Comparison of ENCODE assay signal across 33 cellular contexts in genomic region chr5:79821-80220, GRCh38. TPM values are rescaled to one million over a fixed set of nuclear protein-coding genes. Genes with fewer than 3 reads are reported as not detected.
"Had no signal": no experiment of that assay in that cellular context is flagged by ENCODE, and none has a peak within 500 bp of the region (broad histone marks: within the 10 kb centered on the region; RNA-seq: fewer than 3 reads in every experiment).

No MANE protein-coding gene starts in this region.

- H3K36me3 ChIP-seq: adrenal gland, breast epithelium, Peyer's patch, SJSA1 had no signal

- H3K27me3 ChIP-seq: adrenal gland, body of pancreas, breast epithelium, Peyer's patch, SJSA1 had no signal

- H3K27ac ChIP-seq: adrenal gland, body of pancreas, breast epithelium, Peyer's patch, SJSA1 had no signal

- H3K27ac Mint-ChIP-seq: activated CD4-positive, alpha-beta memory T cell treated with anti-CD3 and anti-CD28 coated beads for 36 hours; activated naive CD4-positive, alpha-beta T cell treated with anti-CD3 and anti-CD28 coated beads, Interleukin-2, amount 50 U/mL, for 72 hours; T-helper 1 cell treated with Interleukin-12 subunit alpha and Interleukin-12 subunit beta and Interleukin-4 antibody, amounts not matched to agents 30 μg/mL and 1 μg/mL, for 36 hours; T-helper 2 cell treated with Interferon-gamma antibody and Interleukin-4, amounts not matched to agents 5 μg/mL and 100 μg/mL, for 36 hours had no signal

- H3K4me1 ChIP-seq: adrenal gland, body of pancreas, breast epithelium, Peyer's patch had no signal

- H3K4me2 ChIP-seq: SK-N-SH had no signal

- H3K4me3 ChIP-seq: adrenal gland, body of pancreas, breast epithelium, K562, Peyer's patch, SJSA1 had no signal

- DNase-seq: activated CD4-positive, alpha-beta memory T cell treated with anti-CD3 and anti-CD28 coated beads for 36 hours; activated CD4-positive, alpha-beta T cell treated with anti-CD3 and anti-CD28 coated beads, Interleukin-2, amount 50 U/mL, for 1 hour; activated CD8-positive, alpha-beta memory T cell treated with anti-CD3 and anti-CD28 coated beads, Interleukin-2, amount 50 U/mL, for 4 hours; activated effector memory CD4-positive, alpha-beta T cell treated with anti-CD3 and anti-CD28 coated beads, Interleukin-2, amount 50 U/mL, for 16 hours; activated naive CD4-positive, alpha-beta T cell; activated T-cell treated with anti-CD3 and anti-CD28 coated beads for 4 hours; activated T-cell treated with anti-CD3 and anti-CD28 coated beads, Interleukin-2, amount 50 U/mL, for 4 hours; adrenal gland; body of pancreas; NCI-H1092 treated with DMSO at 0.1 percent for 48 hours; NCI-H1417; NCI-H146; NCI-H187; NCI-H2029 treated with DMSO at 0.1 percent for 48 hours; NCI-H2107; NCI-H2171; NCI-H510A; NCI-H526; NCI-H748 treated with DMSO at 0.1 percent for 48 hours; NK-92 treated with Interleukin-12 subunit alpha and Interleukin-12 subunit beta, amount 100 ng/mL, for 24 hours; PC-3; Peyer's patch; RPMI8226; SHP77 treated with DMSO at 0.1 percent for 48 hours; SK-N-SH had no signal

- FAIRE-seq: astrocyte, K562, TTC549 had no signal

- H3K9me3 Mint-ChIP-seq: activated CD4-positive, alpha-beta memory T cell treated with anti-CD3 and anti-CD28 coated beads for 36 hours; activated naive CD4-positive, alpha-beta T cell treated with anti-CD3 and anti-CD28 coated beads, Interleukin-2, amount 50 U/mL, for 72 hours; activated T-cell treated with anti-CD3 and anti-CD28 coated beads, Interleukin-2, amount 50 U/mL, for 4 hours; T-helper 2 cell treated with Interferon-gamma antibody and Interleukin-4, amounts not matched to agents 5 μg/mL and 100 μg/mL, for 36 hours had no signal

- H3K4me3 Mint-ChIP-seq: activated CD4-positive, alpha-beta memory T cell treated with anti-CD3 and anti-CD28 coated beads for 36 hours; activated T-cell treated with anti-CD3 and anti-CD28 coated beads, Interleukin-2, amount 50 U/mL, for 4 hours; T-helper 1 cell treated with Interleukin-12 subunit alpha and Interleukin-12 subunit beta and Interleukin-4 antibody, amounts not matched to agents 30 μg/mL and 1 μg/mL, for 36 hours; T-helper 2 cell treated with Interferon-gamma antibody and Interleukin-4, amounts not matched to agents 5 μg/mL and 100 μg/mL, for 36 hours had no signal

- H3K36me3 Mint-ChIP-seq: activated naive CD4-positive, alpha-beta T cell treated with anti-CD3 and anti-CD28 coated beads, Interleukin-2, amount 50 U/mL, for 72 hours had no signal

- H3K9me3 ChIP-seq: adrenal gland, body of pancreas, breast epithelium, Peyer's patch, SJSA1, SK-N-SH had no signal

RNA-seq across cellular contexts. Expression of gene PLEKHG4B, which starts 12.1 kb away (rescaled TPM):
- total RNA-seq: activated CD4-positive, alpha-beta memory T cell treated with anti-CD3 and anti-CD28 coated beads for 36 hours had no signal
- polyA plus RNA-seq: K562 had no signal
